In genomic region chr2:85770786-85771409, GRCh38 we compare ENCODE assay signal across 16 cellular contexts. TPM values are rescaled to one million over a fixed set of nuclear protein-coding genes. Genes with fewer than 3 reads are reported as not detected.
DNase-seq lines count a peak whose midpoint lies in the region; ATAC-seq and TF ChIP-seq lines count a peak whose summit lies in the region.
"Had no signal": no experiment of that assay in that cellular context is flagged by ENCODE, and none has a peak within 500 bp of the region (broad histone marks: within the 10 kb centered on the region; RNA-seq: fewer than 3 reads in every experiment).

No MANE protein-coding gene starts in this region.

- H3K23ac ChIP-seq in mesendoderm (ENCODE audit: low read length) = no peak overlapping the region

- H3K9ac ChIP-seq in mesendoderm (ENCODE audit: low read length) = no peak overlapping the region
- H3K9ac ChIP-seq in MM.1S (ENCODE audit: low read length) = no peak overlapping the region

- no peak for DNase-seq in PC-9
- DNase-seq in coronary artery (ENCODE audit: low spot score) = no peak
- DNase-seq in mesendoderm = no peak
- DNase-seq in stimulated activated CD4-positive, alpha-beta T cell treated with anti-CD3 and anti-CD28 coated beads, Interleukin-4, amount 100 ng/mL, for 4 hours = no peak
- no peak for DNase-seq in activated naive CD4-positive, alpha-beta T cell (lab: John Stamatoyannopoulos, UW)
- DNase-seq in MM.1S = no peak
- DNase-seq: activated CD4-positive, alpha-beta T cell treated with anti-CD3 and anti-CD28 coated beads, Interleukin-2, amount 10 ng/mL, durations not matched to agents 24 days and 14 days; C1 segment of cervical spinal cord; DND-41; H9; hippocampal formation; Karpas-422; NCI-H1436 treated with DMSO at 0.1 percent for 48 hours had no signal

- H3K9me3 ChIP-seq in PC-9 (ENCODE audit: insufficient read depth, low read depth) = no peaks in the 10 kb centered on the region
- H3K9me3 ChIP-seq in MM.1S (replicated peaks; ENCODE audit: insufficient read depth, low read length) = no peaks in the 10 kb centered on the region

- H3K4me2 ChIP-seq in PC-9 (peak overlapping the region; percentile 75; the same call in 1 of the 2 replicates), mesendoderm (ENCODE audit: low read length) (no peak overlapping the region), MM.1S (ENCODE audit: low read depth, low read length) (no peak overlapping the region)

- no peak overlapping the region for H4K8ac ChIP-seq in mesendoderm (ENCODE audit: low read depth, low read length)

- no TSS peak for BruUV-seq in PC-9 (replicated peaks; lab: Mats Ljungman, UMichigan)

- no peak for TF ChIP-seq CTCF in PC-9 (conservative IDR thresholded peaks at IDR 0.05)
- TF ChIP-seq CTCF in coronary artery (IDR thresholded peaks at IDR 0.05) = no peak
- no peak for TF ChIP-seq CTCF in MM.1S (IDR thresholded peaks at IDR 0.05; ENCODE audit: low read length)

- H3K18ac ChIP-seq in mesendoderm (ENCODE audit: low read length) = no peak overlapping the region

- H3K27ac ChIP-seq in PC-9 = no peak overlapping the region
- peak overlapping the region; percentile 87 to 95 for H3K27ac ChIP-seq in coronary artery
- H3K27ac ChIP-seq in mesendoderm (ENCODE audit: low read depth, low read length) = no peak overlapping the region
- H3K27ac ChIP-seq in temporal lobe (ENCODE audit: low read depth, low read length) = peak overlapping the region; percentile 96
- H3K27ac ChIP-seq in MM.1S (ENCODE audit: low read length) = no peak overlapping the region

- H3K79me2 ChIP-seq in PC-9 (ENCODE audit: low read depth) (no peaks in the 10 kb centered on the region), mesendoderm (ENCODE audit: control insufficient read depth, insufficient read depth, low read length) (no peaks in the 10 kb centered on the region), MM.1S (ENCODE audit: low read length) (no peaks in the 10 kb centered on the region)

- peaks cover 22% of the 10 kb centered on the region for H3K4me1 ChIP-seq in PC-9 (replicated peaks; ENCODE audit: insufficient read depth)
- peaks cover 15% of the 10 kb centered on the region for H3K4me1 ChIP-seq in mesendoderm (ENCODE audit: control insufficient read depth, low read depth, low read length)
- H3K4me1 ChIP-seq in MM.1S (ENCODE audit: low read length) = no peaks in the 10 kb centered on the region

- H3K36me3 ChIP-seq in PC-9 (ENCODE audit: low read depth) (no peaks in the 10 kb centered on the region), mesendoderm (ENCODE audit: control insufficient read depth, insufficient read depth, low read length) (no peaks in the 10 kb centered on the region), MM.1S (replicated peaks; ENCODE audit: insufficient read depth, low read length) (no peaks in the 10 kb centered on the region)

- H2BK15ac ChIP-seq in mesendoderm (replicated peaks; ENCODE audit: low read depth) = no peak overlapping the region

- no peak overlapping the region for H3K4ac ChIP-seq in mesendoderm (ENCODE audit: low read depth, low read length)

- H4K20me1 ChIP-seq in PC-9 (ENCODE audit: insufficient read depth) (no peaks in the 10 kb centered on the region), MM.1S (ENCODE audit: insufficient read depth, low read length) (no peaks in the 10 kb centered on the region)

- no peak overlapping the region for H2AK5ac ChIP-seq in mesendoderm (ENCODE audit: low read length)

- peaks cover 4% of the 10 kb centered on the region; the same call in 1 of the 2 replicates for H3K27me3 ChIP-seq in PC-9 (ENCODE audit: insufficient read depth, low read depth)
- H3K27me3 ChIP-seq in mesendoderm (ENCODE audit: insufficient read depth, low read length, poor library complexity) = no peaks in the 10 kb centered on the region
- peaks cover 15% of the 10 kb centered on the region; the same call in 1 of the 2 replicates for H3K27me3 ChIP-seq in MM.1S (replicated peaks; ENCODE audit: insufficient read depth, low read length)

- H2BK120ac ChIP-seq in mesendoderm (ENCODE audit: low read depth, low read length) = no peak overlapping the region

- H2AFZ ChIP-seq in PC-9 (no peak overlapping the region), MM.1S (ENCODE audit: low read length) (no peak overlapping the region)

- H3K56ac ChIP-seq in mesendoderm (ENCODE audit: low read length) = peak overlapping the region; percentile 62

- CTCF ChIA-PET in PC-9 (lab: Charles Lee) = no interaction called here

- H3K4me3 ChIP-seq in PC-9 = no peak overlapping the region
- peak overlapping the region; percentile 53 for H3K4me3 ChIP-seq in coronary artery
- no peak overlapping the region for H3K4me3 ChIP-seq in mesendoderm (ENCODE audit: low read length)
- H3K4me3 ChIP-seq in MM.1S (ENCODE audit: low read length) = no peak overlapping the region

- WGBS in mesendoderm (ENCODE audit: extremely low coverage, insufficient coverage, low lambda C conversion rate) = no CpG with 5 or more reads among the region's 10 CpGs

- H3F3A ChIP-seq in PC-9 (ENCODE audit: insufficient read depth, low read depth) (peaks cover 16% of the 10 kb centered on the region; the same call in 1 of the 2 replicates), MM.1S (ENCODE audit: insufficient read depth, low read length) (no peaks in the 10 kb centered on the region)

- intact Hi-C loops in PC-9 (cut with micrococcal nuclease; ENCODE audit: unreplicated experiment) = no loop called here

- no peaks in the 10 kb centered on the region for H3K79me1 ChIP-seq in mesendoderm (ENCODE audit: low read length)

- H2BK5ac ChIP-seq in mesendoderm (ENCODE audit: low read length) = no peak overlapping the region

- POLR2A ChIA-PET in PC-9 (lab: Charles Lee; ENCODE audit: unreplicated experiment) = no interaction called here

- no peaks in the 10 kb centered on the region for H3K9me2 ChIP-seq in PC-9 (ENCODE audit: insufficient read depth)
- H3K9me2 ChIP-seq in MM.1S (replicated peaks; ENCODE audit: insufficient read depth, low read length) = no peaks in the 10 kb centered on the region

- no peak for ATAC-seq in HG02973 (IDR thresholded peaks at IDR 0.05; ENCODE audit: unreplicated experiment)
- ATAC-seq: sciatic nerve had no signal

- no peak overlapping the region for H4K5ac ChIP-seq in mesendoderm (ENCODE audit: low read length)

RNA-seq across cellular contexts. Expression of gene ATOH8, which starts 17.1 kb away (rescaled TPM):
- total RNA-seq in PC-9 (2021) = 0.25 TPM in 1 of 2 replicates, not detected in the other
- polyA plus RNA-seq in mesendoderm (2013, experiment 1 of 2) = 0.37 TPM
- polyA plus RNA-seq in mesendoderm (2013, experiment 2 of 2) = 0.39 TPM
- total RNA-seq in temporal lobe = 1.7 TPM

Comparison
In these comparisons a context has a peak if more than half of its experiments do, and no peak if none do; other contexts are left out.
1. H3K27ac ChIP-seq: peak in coronary artery (2 of 2) and temporal lobe (single experiment); none in PC-9 (single experiment), mesendoderm (single experiment) and MM.1S (single experiment).